ENCODE assay signal across 1 cellular context in genomic region chr2:69196327-69197117, GRCh38.
TF ChIP-seq lines count a peak whose summit lies in the region.

No MANE protein-coding gene starts in this region.

TF ChIP-seq in HepG2, 621 proteins besides CTCF, POLR2A, EP300 and RAD21 (continued from another document):
- TF ChIP-seq ZBTB25 (CRISPR knock-in tag; IDR thresholded peaks at IDR 0.05) (0 out of 2 replicates have a peak, but pooled peaks have one; percentile 32), FOXJ3 (CRISPR knock-in tag; IDR thresholded peaks at IDR 0.05; ENCODE audit: borderline replicate concordance) (peak; percentile 74; the same call in 1 of the 2 replicates), THAP8 (CRISPR knock-in tag; IDR thresholded peaks at IDR 0.05; ENCODE audit: borderline replicate concordance) (no peak), ZNF687 (CRISPR knock-in tag; IDR thresholded peaks at IDR 0.05) (peak; percentile 23; the same call in 1 of the 2 replicates), ARID3A (IDR thresholded peaks at IDR 0.05; ENCODE audit: low read depth, low read length) (peak; percentile 51; the same call in 1 of the 2 replicates), RFX5 (IDR thresholded peaks at IDR 0.05; ENCODE audit: low read depth, low read length) (peak; percentile 78), NR2F6 (IDR thresholded peaks at IDR 0.05) (peak; percentile 64), NR2F6 (CRISPR knock-in tag; IDR thresholded peaks at IDR 0.05) (peak; percentile 60; the same call in 1 of the 2 replicates), ONECUT2 (CRISPR knock-in tag; IDR thresholded peaks at IDR 0.05) (peak; percentile 81), HNF4G (IDR thresholded peaks at IDR 0.05; ENCODE audit: borderline replicate concordance, low read depth, low read length) (peak; percentile 9; the same call in 1 of the 2 replicates), HNF4G (CRISPR knock-in tag; IDR thresholded peaks at IDR 0.05; ENCODE audit: borderline replicate concordance, low read depth) (no peak), FOXA3 (CRISPR knock-in tag; IDR thresholded peaks at IDR 0.05) (peak; percentile 89), FOXA1 (IDR thresholded peaks at IDR 0.05) (no peak), FOXA1 (CRISPR knock-in tag; IDR thresholded peaks at IDR 0.05) (peak; percentile 82), FOXP1 (IDR thresholded peaks at IDR 0.05) (no peak), FOXP1 (CRISPR knock-in tag; IDR thresholded peaks at IDR 0.05) (peak; percentile 49; the same call in 1 of the 2 replicates), MYC (CRISPR knock-in tag; IDR thresholded peaks at IDR 0.05; ENCODE audit: borderline replicate concordance) (no peak), MLX (CRISPR knock-in tag; IDR thresholded peaks at IDR 0.05) (peak; percentile 53), AFF4 (CRISPR knock-in tag; IDR thresholded peaks at IDR 0.05) (no peak), CEBPB (IDR thresholded peaks at IDR 0.05; ENCODE audit: borderline replicate concordance, low read depth, low read length) (peak; percentile 97), RFX3 (CRISPR knock-in tag; IDR thresholded peaks at IDR 0.05) (peak; percentile 98), ZMYM4 (CRISPR knock-in tag; IDR thresholded peaks at IDR 0.05) (peak; percentile 41; the same call in 1 of the 2 replicates), MIER3 (CRISPR knock-in tag; IDR thresholded peaks at IDR 0.05; ENCODE audit: borderline replicate concordance) (peak; percentile 60; the same call in 1 of the 2 replicates), HOXA7 (CRISPR knock-in tag; IDR thresholded peaks at IDR 0.05) (no peak), GATA4 (IDR thresholded peaks at IDR 0.05; ENCODE audit: borderline replicate concordance, low read depth) (no peak), HOMEZ (CRISPR knock-in tag; IDR thresholded peaks at IDR 0.05; ENCODE audit: low read depth) (peak; percentile 73), ZNF331 (CRISPR knock-in tag; IDR thresholded peaks at IDR 0.05) (peak; percentile 54; the same call in 1 of the 2 replicates), UBTF (CRISPR knock-in tag; IDR thresholded peaks at IDR 0.05) (no peak), PHB2 (IDR thresholded peaks at IDR 0.05; ENCODE audit: partially characterized antibody) (no peak), ZFP37 (CRISPR knock-in tag; IDR thresholded peaks at IDR 0.05; ENCODE audit: borderline replicate concordance) (no peak), MIXL1 (CRISPR knock-in tag; IDR thresholded peaks at IDR 0.05) (no peak), FOXK1 (CRISPR knock-in tag; IDR thresholded peaks at IDR 0.05; ENCODE audit: borderline replicate concordance, low read depth) (peak; percentile 89; the same call in 1 of the 2 replicates)
